In the genomic region with DNA sequence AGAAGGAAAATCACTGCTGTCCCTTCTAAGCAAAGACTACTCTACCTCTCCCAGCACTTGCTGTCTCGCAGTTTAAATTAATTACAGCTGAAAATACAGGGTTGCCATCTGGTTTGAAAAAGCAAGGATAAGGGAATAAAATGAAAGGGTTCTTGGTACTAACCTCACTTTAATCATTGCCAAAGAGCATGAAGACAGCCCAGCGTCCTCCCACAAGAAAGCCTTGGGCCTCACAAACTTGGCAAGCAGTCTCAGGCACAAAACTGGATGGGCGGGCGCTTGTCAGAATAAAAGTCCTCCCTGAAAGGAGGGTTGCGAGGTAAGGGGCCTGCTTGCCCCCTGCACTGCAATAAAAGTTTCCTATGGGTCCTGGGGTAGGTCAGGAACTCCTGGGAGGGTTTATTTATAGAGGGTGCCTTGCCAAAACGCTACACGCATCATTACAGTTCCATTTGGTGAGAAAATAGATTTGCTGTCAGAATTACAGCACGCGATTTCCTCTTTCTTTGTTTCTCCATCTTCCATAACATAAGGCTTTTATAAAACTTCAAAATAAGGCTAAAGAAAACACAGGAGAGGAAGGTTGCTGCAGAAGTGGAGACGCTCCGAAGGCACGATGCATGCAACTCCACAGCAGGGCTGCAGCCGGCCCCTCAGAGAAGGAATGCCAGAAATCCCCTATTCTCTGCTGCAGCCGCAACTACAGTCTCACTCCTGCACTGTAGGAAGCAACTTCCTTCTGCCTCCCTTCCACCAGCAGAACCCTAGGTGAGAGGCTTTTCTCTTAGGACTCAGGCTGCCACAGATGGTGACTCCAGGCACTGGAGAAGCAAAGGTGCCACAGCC, we compare ENCODE assay signal across 1 cellular context.
TF ChIP-seq lines count a peak whose summit lies in the region.

No MANE protein-coding gene starts in this region.

TF ChIP-seq in HEK293, 187 proteins besides CTCF, POLR2A, EP300 and RAD21 (continued from another document):
- TF ChIP-seq, protein P1, sequence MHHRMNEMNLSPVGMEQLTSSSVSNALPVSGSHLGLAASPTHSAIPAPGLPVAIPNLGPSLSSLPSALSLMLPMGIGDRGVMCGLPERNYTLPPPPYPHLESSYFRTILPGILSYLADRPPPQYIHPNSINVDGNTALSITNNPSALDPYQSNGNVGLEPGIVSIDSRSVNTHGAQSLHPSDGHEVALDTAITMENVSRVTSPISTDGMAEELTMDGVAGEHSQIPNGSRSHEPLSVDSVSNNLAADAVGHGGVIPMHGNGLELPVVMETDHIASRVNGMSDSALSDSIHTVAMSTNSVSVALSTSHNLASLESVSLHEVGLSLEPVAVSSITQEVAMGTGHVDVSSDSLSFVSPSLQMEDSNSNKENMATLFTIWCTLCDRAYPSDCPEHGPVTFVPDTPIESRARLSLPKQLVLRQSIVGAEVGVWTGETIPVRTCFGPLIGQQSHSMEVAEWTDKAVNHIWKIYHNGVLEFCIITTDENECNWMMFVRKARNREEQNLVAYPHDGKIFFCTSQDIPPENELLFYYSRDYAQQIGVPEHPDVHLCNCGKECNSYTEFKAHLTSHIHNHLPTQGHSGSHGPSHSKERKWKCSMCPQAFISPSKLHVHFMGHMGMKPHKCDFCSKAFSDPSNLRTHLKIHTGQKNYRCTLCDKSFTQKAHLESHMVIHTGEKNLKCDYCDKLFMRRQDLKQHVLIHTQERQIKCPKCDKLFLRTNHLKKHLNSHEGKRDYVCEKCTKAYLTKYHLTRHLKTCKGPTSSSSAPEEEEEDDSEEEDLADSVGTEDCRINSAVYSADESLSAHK (tag by site-specific recombination; IDR thresholded peaks at IDR 0.05): peak; percentile 45; the same call in 1 of the 2 replicates
- TF ChIP-seq SP7 (tag by site-specific recombination; IDR thresholded peaks at IDR 0.05) (peak; percentile 92), ZNF600 (tag by site-specific recombination; IDR thresholded peaks at IDR 0.05) (peak; percentile 95), ZNF777 (tag by site-specific recombination; IDR thresholded peaks at IDR 0.05; ENCODE audit: borderline replicate concordance) (no peak), ZNF843 (tag by site-specific recombination; IDR thresholded peaks at IDR 0.05) (peak; percentile 74), ZNF707 (tag by site-specific recombination; IDR thresholded peaks at IDR 0.05) (no peak), ZNF239 (tag by site-specific recombination; IDR thresholded peaks at IDR 0.05) (no peak), ZNF555 (tag by site-specific recombination; conservative IDR thresholded peaks at IDR 0.05) (no peak), GLIS1 (tag by site-specific recombination; IDR thresholded peaks at IDR 0.05) (peak; percentile 98), ZNF266 (tag by site-specific recombination; IDR thresholded peaks at IDR 0.05; ENCODE audit: low read depth) (no peak), ZNF529 (tag by site-specific recombination; IDR thresholded peaks at IDR 0.05; ENCODE audit: insufficient replicate concordance) (no peak), ZNF335 (tag by site-specific recombination; conservative IDR thresholded peaks at IDR 0.05) (peak; percentile 38; the same call in 1 of the 2 replicates), FEZF1 (tag by site-specific recombination; IDR thresholded peaks at IDR 0.05) (peak; percentile 48; the same call in 1 of the 2 replicates), ZBTB21 (tag by site-specific recombination; IDR thresholded peaks at IDR 0.05) (peak; percentile 32; the same call in 1 of the 2 replicates)
- TF ChIP-seq, protein P2, sequence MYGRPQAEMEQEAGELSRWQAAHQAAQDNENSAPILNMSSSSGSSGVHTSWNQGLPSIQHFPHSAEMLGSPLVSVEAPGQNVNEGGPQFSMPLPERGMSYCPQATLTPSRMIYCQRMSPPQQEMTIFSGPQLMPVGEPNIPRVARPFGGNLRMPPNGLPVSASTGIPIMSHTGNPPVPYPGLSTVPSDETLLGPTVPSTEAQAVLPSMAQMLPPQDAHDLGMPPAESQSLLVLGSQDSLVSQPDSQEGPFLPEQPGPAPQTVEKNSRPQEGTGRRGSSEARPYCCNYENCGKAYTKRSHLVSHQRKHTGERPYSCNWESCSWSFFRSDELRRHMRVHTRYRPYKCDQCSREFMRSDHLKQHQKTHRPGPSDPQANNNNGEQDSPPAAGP (tag by site-specific recombination; IDR thresholded peaks at IDR 0.05): peak; percentile 73; the same call in 1 of the 2 replicates
- TF ChIP-seq, protein P3, sequence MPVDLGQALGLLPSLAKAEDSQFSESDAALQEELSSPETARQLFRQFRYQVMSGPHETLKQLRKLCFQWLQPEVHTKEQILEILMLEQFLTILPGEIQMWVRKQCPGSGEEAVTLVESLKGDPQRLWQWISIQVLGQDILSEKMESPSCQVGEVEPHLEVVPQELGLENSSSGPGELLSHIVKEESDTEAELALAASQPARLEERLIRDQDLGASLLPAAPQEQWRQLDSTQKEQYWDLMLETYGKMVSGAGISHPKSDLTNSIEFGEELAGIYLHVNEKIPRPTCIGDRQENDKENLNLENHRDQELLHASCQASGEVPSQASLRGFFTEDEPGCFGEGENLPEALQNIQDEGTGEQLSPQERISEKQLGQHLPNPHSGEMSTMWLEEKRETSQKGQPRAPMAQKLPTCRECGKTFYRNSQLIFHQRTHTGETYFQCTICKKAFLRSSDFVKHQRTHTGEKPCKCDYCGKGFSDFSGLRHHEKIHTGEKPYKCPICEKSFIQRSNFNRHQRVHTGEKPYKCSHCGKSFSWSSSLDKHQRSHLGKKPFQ (tag by site-specific recombination; IDR thresholded peaks at IDR 0.05): 0 out of 2 replicates have a peak, but pooled peaks have one; percentile 36
TF ChIP-seq in HEK293: peak in this region for 45.
